In the genomic region with DNA sequence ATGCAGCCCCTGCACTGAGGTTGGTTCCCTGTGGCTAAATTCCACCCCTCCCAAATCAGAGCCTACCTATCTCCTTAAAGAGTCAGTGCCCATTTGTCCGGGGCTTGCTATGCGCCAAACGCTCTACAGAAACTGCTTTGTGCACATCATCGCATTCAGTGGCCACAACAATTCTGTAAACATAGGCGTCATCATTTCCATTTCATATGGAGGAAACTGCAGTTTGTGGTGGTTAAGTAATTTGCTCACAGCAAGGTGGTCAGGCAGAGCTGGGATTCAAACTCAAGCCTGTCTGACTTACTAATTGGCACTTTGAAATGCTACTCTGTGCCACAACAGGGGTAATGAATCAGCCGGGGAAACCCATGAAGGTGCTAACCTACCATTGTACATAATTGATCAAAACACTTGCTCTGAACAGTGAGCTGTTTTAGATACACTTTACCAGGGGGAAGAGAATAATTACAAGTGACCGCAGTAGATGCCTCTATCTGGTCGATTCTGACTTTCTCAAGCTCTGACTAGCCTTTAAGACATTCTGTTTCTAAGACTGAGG, we compare ENCODE assay signal across 26 cellular contexts.
"Had no signal": no experiment of that assay in that cellular context is flagged by ENCODE, and none has a peak within 500 bp of the region (broad histone marks: within the 10 kb centered on the region; RNA-seq: fewer than 3 reads in every experiment).

No MANE protein-coding gene starts in this region.

- ATAC-seq: activated CD8-positive, alpha-beta memory T cell treated with anti-CD3 and anti-CD28 coated beads, Interleukin-2, amount 10 ng/mL, durations not matched to agents 7 days and 5 days; activated CD8-positive, alpha-beta T cell treated with anti-CD3 and anti-CD28 coated beads for 36 hours; foreskin keratinocyte; natural killer cell had no signal

- H3K36me3 ChIP-seq: ascending aorta, brain microvascular endothelial cell, left ventricle myocardium inferior, neutrophil, ovary, prostate gland, right atrium auricular region, thoracic aorta, upper lobe of left lung, WERI-Rb-1 had no signal

- H3K9me3 Mint-ChIP-seq: activated CD4-positive, alpha-beta T cell treated with anti-CD3 and anti-CD28 coated beads, Interleukin-2, amount 10 ng/mL, durations not matched to agents 7 days and 5 days; activated CD8-positive, alpha-beta T cell treated with anti-CD3 and anti-CD28 coated beads for 36 hours; natural killer cell had no signal

- H3K4me3 ChIP-seq: ascending aorta, left ventricle myocardium inferior, ovary, prostate gland, right atrium auricular region, thoracic aorta, upper lobe of left lung had no signal

- H3K36me3 Mint-ChIP-seq: activated CD8-positive, alpha-beta memory T cell treated with anti-CD3 and anti-CD28 coated beads, Interleukin-2, amount 10 ng/mL, durations not matched to agents 7 days and 5 days; activated naive CD4-positive, alpha-beta T cell treated with anti-CD3 and anti-CD28 coated beads, Interleukin-2, amount 50 U/mL, for 72 hours; natural killer cell had no signal

- H3K27me3 ChIP-seq: ascending aorta, brain microvascular endothelial cell, foreskin keratinocyte, neutrophil, ovary, right atrium auricular region, upper lobe of left lung had no signal

- H3K4me1 ChIP-seq: ascending aorta, foreskin keratinocyte, left ventricle myocardium inferior, prostate gland, right atrium auricular region had no signal

- H3K4me3 Mint-ChIP-seq: activated CD4-positive, alpha-beta T cell treated with anti-CD3 and anti-CD28 coated beads, Interleukin-2, amount 10 ng/mL, durations not matched to agents 7 days and 5 days; activated CD8-positive, alpha-beta memory T cell treated with anti-CD3 and anti-CD28 coated beads, Interleukin-2, amount 10 ng/mL, durations not matched to agents 7 days and 5 days; activated CD8-positive, alpha-beta T cell treated with anti-CD3 and anti-CD28 coated beads for 36 hours; natural killer cell had no signal

- DNase-seq: activated CD4-positive, alpha-beta T cell treated with anti-CD3 and anti-CD28 coated beads, Interleukin-2, amount 10 ng/mL, durations not matched to agents 7 days and 5 days; activated CD4-positive, CD25-positive, alpha-beta regulatory T cell treated with anti-CD3 and anti-CD28 coated beads, Interleukin-2, amount 50 U/mL, for 72 hours; activated CD8-positive, alpha-beta memory T cell treated with anti-CD3 and anti-CD28 coated beads, Interleukin-2, amount 10 ng/mL, durations not matched to agents 7 days and 5 days; activated CD8-positive, alpha-beta T cell treated with anti-CD3 and anti-CD28 coated beads for 36 hours; activated effector memory CD4-positive, alpha-beta T cell treated with anti-CD3 and anti-CD28 coated beads, Interleukin-2, amount 50 U/mL, for 16 hours; activated T-cell treated with anti-CD3 and anti-CD28 coated beads for 4 hours; brain microvascular endothelial cell; central memory CD4-positive, alpha-beta T cell; effector CD8-positive, alpha-beta T cell; erythroblast; kidney glomerular epithelial cell; left ventricle myocardium inferior; midbrain; natural killer cell; ovary; stimulated activated CD4-positive, alpha-beta T cell treated with anti-CD3 and anti-CD28 coated beads, Interleukin-4, amount 100 ng/mL, for 24 hours; stimulated activated naive CD4-positive, alpha-beta T cell treated with Interleukin-2 at 50 U/mL for 16 hours; upper lobe of left lung; WERI-Rb-1 had no signal

- H3K27me3 Mint-ChIP-seq: activated CD4-positive, alpha-beta T cell treated with anti-CD3 and anti-CD28 coated beads, Interleukin-2, amount 10 ng/mL, durations not matched to agents 7 days and 5 days; activated CD8-positive, alpha-beta memory T cell treated with anti-CD3 and anti-CD28 coated beads, Interleukin-2, amount 10 ng/mL, durations not matched to agents 7 days and 5 days; activated CD8-positive, alpha-beta T cell treated with anti-CD3 and anti-CD28 coated beads for 36 hours had no signal

- H3K27ac Mint-ChIP-seq: activated CD4-positive, alpha-beta T cell treated with anti-CD3 and anti-CD28 coated beads, Interleukin-2, amount 10 ng/mL, durations not matched to agents 7 days and 5 days; activated CD8-positive, alpha-beta memory T cell treated with anti-CD3 and anti-CD28 coated beads, Interleukin-2, amount 10 ng/mL, durations not matched to agents 7 days and 5 days; activated CD8-positive, alpha-beta T cell treated with anti-CD3 and anti-CD28 coated beads for 36 hours; activated naive CD4-positive, alpha-beta T cell treated with anti-CD3 and anti-CD28 coated beads, Interleukin-2, amount 50 U/mL, for 72 hours; natural killer cell had no signal

- H3K9me3 ChIP-seq: ascending aorta, left ventricle myocardium inferior, neutrophil, ovary, prostate gland, right atrium auricular region, thoracic aorta, upper lobe of left lung had no signal

- H3K4me1 Mint-ChIP-seq: activated CD4-positive, alpha-beta T cell treated with anti-CD3 and anti-CD28 coated beads, Interleukin-2, amount 10 ng/mL, durations not matched to agents 7 days and 5 days; activated CD8-positive, alpha-beta memory T cell treated with anti-CD3 and anti-CD28 coated beads, Interleukin-2, amount 10 ng/mL, durations not matched to agents 7 days and 5 days; natural killer cell had no signal

- H3K27ac ChIP-seq: ascending aorta, brain microvascular endothelial cell, foreskin keratinocyte, left ventricle myocardium inferior, neutrophil, ovary, prostate gland, right atrium auricular region, thoracic aorta, upper lobe of left lung, WERI-Rb-1 had no signal
